In the genomic region with DNA sequence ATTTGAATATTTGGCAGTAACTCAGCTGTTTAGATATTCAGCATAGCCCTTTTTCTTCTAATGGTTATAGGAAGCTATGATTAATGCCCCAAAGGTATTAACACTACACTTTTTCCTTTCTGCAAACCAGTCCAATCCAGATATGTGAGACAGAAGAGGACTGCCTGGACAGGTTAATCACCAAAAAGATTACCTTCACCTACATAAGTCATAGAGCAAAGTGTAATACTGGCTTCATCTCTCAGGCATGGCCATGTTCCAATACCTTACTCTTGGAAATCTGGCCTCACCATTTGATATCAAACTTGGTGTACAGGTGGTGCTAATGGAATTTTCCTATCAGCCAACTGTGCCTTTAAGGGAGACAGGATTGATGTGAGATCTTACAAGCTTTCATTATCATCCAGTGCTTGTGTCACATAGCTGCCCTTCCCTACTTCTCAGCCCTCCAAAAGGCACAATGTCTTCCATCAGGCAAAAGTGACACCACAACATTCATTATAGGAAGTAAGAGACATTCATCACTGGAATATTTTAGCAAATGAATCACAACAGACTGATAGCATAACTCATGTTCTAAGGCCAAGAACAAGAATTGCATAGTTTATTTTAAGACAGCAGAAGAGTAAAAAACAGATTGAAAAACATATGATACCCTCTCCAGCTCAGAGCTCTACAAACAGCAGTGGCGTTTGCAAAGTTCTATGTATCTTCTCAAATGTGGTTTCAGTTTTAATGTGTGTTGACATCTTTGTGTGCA, we compare ENCODE assay signal across 13 cellular contexts.
DNase-seq lines count a peak whose midpoint lies in the region; ATAC-seq and TF ChIP-seq lines count a peak whose summit lies in the region.
"Had no signal": no experiment of that assay in that cellular context is flagged by ENCODE, and none has a peak within 500 bp of the region (broad histone marks: within the 10 kb centered on the region; RNA-seq: fewer than 3 reads in every experiment).

No MANE protein-coding gene starts in this region.

- no peak for ATAC-seq in GM19463 (IDR thresholded peaks at IDR 0.05; ENCODE audit: unreplicated experiment)
- no peak for ATAC-seq in GM19467 (IDR thresholded peaks at IDR 0.05; ENCODE audit: unreplicated experiment)

- H3K4me3 ChIP-seq in AG09309 (ENCODE audit: control insufficient read depth, low read depth, low read length), result no peak overlapping the region
- H3K4me3 ChIP-seq: Peyer's patch had no signal

- peak; percentile 1 for DNase-seq in AG09309 (ENCODE audit: low read depth)
- DNase-seq in HCEC 1CT, result peak; percentile 47
- DNase-seq in astrocyte of the hippocampus (ENCODE audit: low read depth, low spot score), result peak; percentile 12
- peak; percentile 42 for DNase-seq in inferior parietal cortex (ENCODE audit: extremely low spot score)
- DNase-seq in DMS114 treated with DMSO at 0.1 percent for 48 hours (lab: John Stamatoyannopoulos, UW; ENCODE audit: unreplicated experiment), result no peak
- DNase-seq in stimulated activated CD4-positive, alpha-beta T cell treated with anti-CD3 and anti-CD28 coated beads, Interleukin-2, amount 100 ng/mL, for 24 hours, result no peak
- DNase-seq: activated naive CD4-positive, alpha-beta T cell; H9; NCI-H345; Peyer's patch; stimulated activated CD4-positive, alpha-beta T cell treated with anti-CD3 and anti-CD28 coated beads, Interleukin-1b, Interleukin-23, amount 100 ng/mL, for 48 hours had no signal

- no peak for TF ChIP-seq CTCF in AG09309 (IDR thresholded peaks at IDR 0.05; ENCODE audit: control insufficient read depth, insufficient read depth, low read depth, low read length, missing control alignments)

Comparison
In these comparisons a context has a peak if more than half of its experiments do, and no peak if none do; other contexts are left out.
1. DNase-seq: peak in AG09309 (single experiment), HCEC 1CT (single experiment), astrocyte of the hippocampus (single experiment) and inferior parietal cortex (single experiment); none in DMS114 treated with DMSO at 0.1 percent for 48 hours (single experiment) and stimulated activated CD4-positive, alpha-beta T cell treated with anti-CD3 and anti-CD28 coated beads, Interleukin-2, amount 100 ng/mL, for 24 hours (0 of 2).